ENCODE assay signal across 23 cellular contexts in the genomic region with DNA sequence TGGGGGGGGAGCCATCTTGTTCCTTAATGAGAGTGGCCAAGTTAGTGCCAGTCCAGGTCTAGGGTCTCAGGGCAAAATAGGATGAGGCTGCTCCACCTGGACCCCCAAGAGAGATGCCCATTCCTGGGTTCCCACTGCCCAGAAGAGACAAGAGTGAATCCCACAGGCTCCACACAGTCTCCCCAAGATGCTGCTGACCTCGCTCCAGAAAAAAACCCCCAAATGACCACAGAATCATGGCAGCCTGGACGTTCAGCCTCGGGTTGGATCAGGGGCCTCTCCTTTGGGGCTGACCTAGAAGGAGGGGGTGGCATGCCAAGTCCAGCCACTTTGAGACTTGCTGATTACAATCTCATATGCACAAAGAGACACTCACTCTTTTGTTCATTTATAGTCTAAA.
"Had no signal": no experiment of that assay in that cellular context is flagged by ENCODE, and none has a peak within 500 bp of the region (broad histone marks: within the 10 kb centered on the region; RNA-seq: fewer than 3 reads in every experiment).

No MANE protein-coding gene starts in this region.

- H3K9me3 Mint-ChIP-seq: activated CD4-positive, alpha-beta memory T cell treated with anti-CD3 and anti-CD28 coated beads for 36 hours; activated naive CD4-positive, alpha-beta T cell treated with anti-CD3 and anti-CD28 coated beads, Interleukin-2, amount 50 U/mL, for 72 hours; activated T-helper 1 cell treated with anti-CD3 and anti-CD28 coated beads, Interleukin-12 subunit alpha, Interleukin-12 subunit beta, Interleukin-2, Interleukin-4 antibody, amounts not matched to agents 30 ng/mL and 10 ng/mL and 1 ng/mL, durations not matched to agents 14 hours and 24 hours and 36 hours; endodermal cell; mesothelial cell of epicardium; natural killer cell treated with Interleukin-12 subunit alpha and Interleukin-12 subunit beta and Interleukin-15 and Interleukin-18, amount 100 ng/mL, for 72 hours had no signal

- H3K4me1 Mint-ChIP-seq: mesothelial cell of epicardium had no signal

- H3K4me3 Mint-ChIP-seq: activated CD4-positive, alpha-beta memory T cell treated with anti-CD3 and anti-CD28 coated beads for 36 hours; activated T-helper 1 cell treated with anti-CD3 and anti-CD28 coated beads, Interleukin-12 subunit alpha, Interleukin-12 subunit beta, Interleukin-2, Interleukin-4 antibody, amounts not matched to agents 30 ng/mL and 10 ng/mL and 1 ng/mL, durations not matched to agents 14 hours and 24 hours and 36 hours; endodermal cell; mesothelial cell of epicardium; natural killer cell treated with Interleukin-12 subunit alpha and Interleukin-12 subunit beta and Interleukin-15 and Interleukin-18, amount 100 ng/mL, for 72 hours had no signal

- H3K36me3 ChIP-seq: ovary had no signal

- ATAC-seq: activated naive CD4-positive, alpha-beta T cell treated with anti-CD3 and anti-CD28 coated beads, Interleukin-2, amount 50 U/mL, for 72 hours; body of pancreas; gastrocnemius medialis; left ventricle myocardium superior; natural killer cell treated with Interleukin-12 subunit alpha and Interleukin-12 subunit beta and Interleukin-15 and Interleukin-18, amount 100 ng/mL, for 72 hours; psoas muscle had no signal

- H3K27me3 ChIP-seq: body of pancreas, cardiac muscle cell, esophagus squamous epithelium, gastrocnemius medialis, ovary, right atrium auricular region, spleen had no signal

- FAIRE-seq: islet of Langerhans had no signal

- H3K27ac ChIP-seq: body of pancreas, cardiac muscle cell, esophagus squamous epithelium, gastrocnemius medialis, ovary, psoas muscle, right atrium auricular region had no signal

- H3K9me3 ChIP-seq: body of pancreas, esophagus squamous epithelium, gastrocnemius medialis, ovary, psoas muscle, right atrium auricular region, spleen had no signal

- H3K27me3 Mint-ChIP-seq: activated CD4-positive, alpha-beta memory T cell treated with anti-CD3 and anti-CD28 coated beads for 36 hours; natural killer cell treated with Interleukin-12 subunit alpha and Interleukin-12 subunit beta and Interleukin-15 and Interleukin-18, amount 100 ng/mL, for 72 hours had no signal

- H3K27ac Mint-ChIP-seq: endodermal cell, mesothelial cell of epicardium had no signal

- H3K4me3 ChIP-seq: body of pancreas, cardiac muscle cell, esophagus squamous epithelium, gastrocnemius medialis, ovary, psoas muscle, right atrium auricular region, spleen had no signal

- H3K4me1 ChIP-seq: body of pancreas, esophagus squamous epithelium, psoas muscle, right atrium auricular region had no signal

- DNase-seq: activated CD4-positive, alpha-beta memory T cell treated with anti-CD3 and anti-CD28 coated beads for 36 hours; activated CD4-positive, alpha-beta T cell treated with anti-CD3 and anti-CD28 coated beads for 1 hour; amygdala; body of pancreas; cortex of kidney; endodermal cell; esophagus squamous epithelium; gastrocnemius medialis; hippocampal formation; left ventricle myocardium superior; mammary epithelial cell; ovary; psoas muscle; spleen; stimulated activated CD4-positive, alpha-beta T cell treated with anti-CD3 and anti-CD28 coated beads, Interleukin-4, amount 100 ng/mL, for 1 hour; stimulated activated naive CD4-positive, alpha-beta T cell treated with Interleukin-2 at 50 U/mL for 16 hours had no signal
